ENCODE assay signal across 21 cellular contexts in the genomic region with DNA sequence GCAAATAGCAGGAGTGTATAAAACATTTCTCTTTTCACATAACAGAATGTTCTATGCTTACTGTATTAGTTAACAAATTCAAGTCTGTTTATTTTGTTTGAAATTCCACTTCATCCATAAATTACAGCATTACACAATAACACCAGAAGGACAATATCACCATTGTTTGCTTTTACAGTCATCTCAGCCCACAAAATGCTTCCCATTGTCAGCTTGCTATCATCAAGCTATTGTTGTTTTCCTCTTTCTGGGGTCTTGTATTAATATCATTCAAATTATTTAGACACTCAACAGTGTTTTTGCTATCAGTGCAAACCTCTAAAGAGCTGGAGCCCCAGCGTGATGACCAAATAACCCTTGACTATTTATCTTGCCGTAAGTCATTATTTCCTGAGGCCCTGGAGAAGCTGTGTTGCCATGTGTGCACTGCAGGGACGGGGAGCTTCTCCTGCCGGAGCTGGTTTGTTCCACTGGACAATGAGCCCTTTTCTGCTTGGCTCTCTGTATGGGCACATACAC. TPM values are rescaled to one million over a fixed set of nuclear protein-coding genes. Genes with fewer than 3 reads are reported as not detected.
DNase-seq lines count a peak whose midpoint lies in the region; ATAC-seq and TF ChIP-seq lines count a peak whose summit lies in the region.
"Had no signal": no experiment of that assay in that cellular context is flagged by ENCODE, and none has a peak within 500 bp of the region (broad histone marks: within the 10 kb centered on the region; RNA-seq: fewer than 3 reads in every experiment).

No MANE protein-coding gene starts in this region.

- H3K9ac ChIP-seq in smooth muscle cell (ENCODE audit: low read depth): no peak overlapping the region

- H3F3A ChIP-seq in smooth muscle cell (ENCODE audit: low read depth): no peaks in the 10 kb centered on the region

- H3K27ac Mint-ChIP-seq in nephron: peak overlapping the region; percentile 65 to 72 (median 68)
- H3K27ac Mint-ChIP-seq: activated CD8-positive, alpha-beta T cell treated with anti-CD3 and anti-CD28 coated beads, Interleukin-2, amount 10 ng/mL, durations not matched to agents 7 days and 5 days had no signal

- DNase-seq in COLO829 (ENCODE audit: low spot score): peak; percentile 72
- peak; percentile 27 for DNase-seq in NCI-H510A treated with DMSO at 0.1 percent for 48 hours (lab: John Stamatoyannopoulos, UW)
- DNase-seq in NCI-H446 (lab: John Stamatoyannopoulos, UW): no peak
- no peak for DNase-seq in smooth muscle cell (lab: John Stamatoyannopoulos, UW; ENCODE audit: unreplicated experiment)
- DNase-seq in NCI-H2171 (lab: John Stamatoyannopoulos, UW): no peak
- DNase-seq: activated CD8-positive, alpha-beta T cell treated with anti-CD3 and anti-CD28 coated beads, Interleukin-2, amount 10 ng/mL, durations not matched to agents 7 days and 5 days; activated gamma-delta T cell treated with Interleukin-2 at 50 U/mL for 16 hours; AML-193; central memory CD4-positive, alpha-beta T cell; DMS153; Karpas-422; NCI-H446 treated with DMSO at 0.1 percent for 48 hours; stimulated activated CD4-positive, alpha-beta T cell treated with anti-CD3 and anti-CD28 coated beads, Interleukin-4, amount 100 ng/mL, for 24 hours; stimulated activated naive CD4-positive, alpha-beta T cell had no signal

- H3K27me3 Mint-ChIP-seq in nephron (ENCODE audit: low read depth): no peaks in the 10 kb centered on the region

- H3K4me3 Mint-ChIP-seq in nephron: no peak overlapping the region
- H3K4me3 Mint-ChIP-seq: activated CD8-positive, alpha-beta T cell treated with anti-CD3 and anti-CD28 coated beads, Interleukin-2, amount 10 ng/mL, durations not matched to agents 7 days and 5 days had no signal

- H3K27ac ChIP-seq in cingulate gyrus (ENCODE audit: low read depth, low read length) (peak overlapping the region; percentile 97), smooth muscle cell (ENCODE audit: low read depth) (no peak overlapping the region)
- H3K27ac ChIP-seq: epithelial cell of prostate had no signal

- H3K36me3 Mint-ChIP-seq in nephron (ENCODE audit: low read depth): no peaks in the 10 kb centered on the region

- no peaks in the 10 kb centered on the region for H3K9me3 Mint-ChIP-seq in nephron

- H3K4me1 Mint-ChIP-seq in nephron: peaks cover 48% of the 10 kb centered on the region

- no peaks in the 10 kb centered on the region for H3K79me2 ChIP-seq in smooth muscle cell (ENCODE audit: low read depth)

- H3K36me3 ChIP-seq in smooth muscle cell (ENCODE audit: low read depth): no peaks in the 10 kb centered on the region

- no peaks in the 10 kb centered on the region for H4K20me1 ChIP-seq in smooth muscle cell (ENCODE audit: low read depth)

- no peak for TF ChIP-seq CTCF in nephron (IDR thresholded peaks at IDR 0.05; ENCODE audit: unreplicated experiment in 3 of 3)
- no peak for TF ChIP-seq CTCF in smooth muscle cell (IDR thresholded peaks at IDR 0.05; ENCODE audit: borderline replicate concordance, insufficient read depth, poor library complexity, severe bottlenecking)

- WGBS in smooth muscle cell (ENCODE audit: low lambda C conversion rate): 40% methylated on average over 4 of the region's 4 CpGs

- H3K27me3 ChIP-seq in smooth muscle cell (ENCODE audit: low read depth): no peaks in the 10 kb centered on the region

- H2AFZ ChIP-seq in smooth muscle cell (ENCODE audit: low read depth): no peak overlapping the region

- no peak for ATAC-seq in HG02763 (IDR thresholded peaks at IDR 0.05; ENCODE audit: unreplicated experiment)
- ATAC-seq: activated CD8-positive, alpha-beta T cell treated with anti-CD3 and anti-CD28 coated beads, Interleukin-2, amount 10 ng/mL, durations not matched to agents 7 days and 5 days; Right ventricle myocardium inferior had no signal

- H3K4me1 ChIP-seq in smooth muscle cell (ENCODE audit: low read depth): peaks cover 5% of the 10 kb centered on the region

- no peaks in the 10 kb centered on the region for H3K9me3 ChIP-seq in smooth muscle cell (replicated peaks; ENCODE audit: low read depth)

- no peak overlapping the region for H3K4me3 ChIP-seq in smooth muscle cell

- no peak overlapping the region for H3K4me2 ChIP-seq in smooth muscle cell

RNA-seq across cellular contexts. Expression of gene SAMMSON, which starts 1.1 kb away (rescaled TPM):
- not detected in 2 replicates for total RNA-seq in smooth muscle cell
- not detected in 2 replicates for polyA plus RNA-seq in smooth muscle cell
- total RNA-seq: activated CD8-positive, alpha-beta T cell treated with anti-CD3 and anti-CD28 coated beads, Interleukin-2, amount 10 ng/mL, durations not matched to agents 7 days and 5 days; mononuclear cell; pulmonary artery endothelial cell; Right ventricle myocardium inferior had no signal

Comparison
In these comparisons a context has a peak if more than half of its experiments do, and no peak if none do; other contexts are left out.
1. DNase-seq: peak in COLO829 (single experiment) and NCI-H510A treated with DMSO at 0.1 percent for 48 hours (single experiment); none in NCI-H446 (0 of 2), smooth muscle cell (single experiment) and NCI-H2171 (single experiment).